7 cellular contexts compared by ENCODE assay signal in genomic region chr4:127586922-127587571, GRCh38. TPM values are rescaled to one million over a fixed set of nuclear protein-coding genes. Genes with fewer than 3 reads are reported as not detected.
DNase-seq lines count a peak whose midpoint lies in the region; ATAC-seq and TF ChIP-seq lines count a peak whose summit lies in the region.

No MANE protein-coding gene starts in this region.

- H3K4me1 ChIP-seq in esophagus squamous epithelium (no peaks in the 10 kb centered on the region), psoas muscle (no peaks in the 10 kb centered on the region)

- intact Hi-C loops in esophagus squamous epithelium (cut with DNase I) (no loop called here), psoas muscle (cut with DNase I) (no loop called here)

- peak; percentile 10 for DNase-seq in GM12864 (ENCODE audit: low read depth)
- DNase-seq in OCI-M2 (lab: John Stamatoyannopoulos, UW; ENCODE audit: unreplicated experiment): peak; percentile 25
- DNase-seq in esophagus squamous epithelium (lab: John Stamatoyannopoulos, UW): no peak
- no peak for DNase-seq in psoas muscle
- no peak for DNase-seq in DMS79 (lab: John Stamatoyannopoulos, UW)

- H3K27ac ChIP-seq in esophagus squamous epithelium: no peak overlapping the region
- H3K27ac ChIP-seq in psoas muscle: no peak overlapping the region

- no peaks in the 10 kb centered on the region for H3K36me3 ChIP-seq in esophagus squamous epithelium
- no peaks in the 10 kb centered on the region for H3K36me3 ChIP-seq in psoas muscle (ENCODE audit: insufficient read depth in 1 of 2, low read depth in 1 of 2)

- peak; percentile 99 for ATAC-seq in GM21447 (IDR thresholded peaks at IDR 0.05; ENCODE audit: unreplicated experiment)
- peak; percentile 99 for ATAC-seq in HG03558 (IDR thresholded peaks at IDR 0.05; ENCODE audit: extremely low read depth, unreplicated experiment)
- ATAC-seq in psoas muscle: no peak

- no peak for TF ChIP-seq POLR2A in esophagus squamous epithelium (IDR thresholded peaks at IDR 0.05)

- H3K9me3 ChIP-seq in esophagus squamous epithelium (no peaks in the 10 kb centered on the region), psoas muscle (no peaks in the 10 kb centered on the region)

- H3K4me3 ChIP-seq in GM12864 (ENCODE audit: low read depth, low read length) (no peak overlapping the region), esophagus squamous epithelium (no peak overlapping the region), psoas muscle (no peak overlapping the region)

- 0 to 8% methylated on average over 1 of the region's 1 CpG for WGBS in esophagus squamous epithelium, 2 donors
- WGBS in psoas muscle, 3 donors: 3 to 4% (median 4%) methylated on average over 1 of the region's 1 CpG

- H3K27me3 ChIP-seq in esophagus squamous epithelium: no peaks in the 10 kb centered on the region
- H3K27me3 ChIP-seq in psoas muscle (ENCODE audit: insufficient read depth in 3 of 3, low read length in 2 of 3): no peaks in the 10 kb centered on the region

- TF ChIP-seq CTCF in GM12864 (IDR thresholded peaks at IDR 0.05; ENCODE audit: low read depth, low read length, missing control alignments) (peak; percentile 81), esophagus squamous epithelium (IDR thresholded peaks at IDR 0.05) (peak in 5 of 6 experiments; percentile 24 to 60 (median 34)), psoas muscle (IDR thresholded peaks at IDR 0.05) (peak; percentile 41)

RNA-seq across cellular contexts. Expression of gene INTU, which starts 45.7 kb away (rescaled TPM):
- total RNA-seq in esophagus squamous epithelium: 10 to 100 TPM in 1 of 4 donors, 1 to 10 TPM in 3; 4.3 to 11.4 (median 6.1) TPM
- 1 to 10 TPM; 2.0 to 4.5 (median 2.3) TPM for total RNA-seq in psoas muscle
- polyA plus RNA-seq in psoas muscle: 1 to 10 TPM; 1.3 to 2.0 (median 1.5) TPM

Comparison
In these comparisons a context has a peak if more than half of its experiments do, and no peak if none do; other contexts are left out.
1. DNase-seq: peak in GM12864 (single experiment) and OCI-M2 (single experiment); none in esophagus squamous epithelium (single experiment), psoas muscle (0 of 2) and DMS79 (single experiment).
2. ATAC-seq: peak in GM21447 (single experiment) and HG03558 (single experiment); none in psoas muscle (0 of 4).
3. Peak in every context shown above with its lines, with median percentiles within 50 percentile points of each other: CTCF ChIP-seq.